In genomic region chr7:99404235-99404976, GRCh38 we compare ENCODE assay signal across 13 cellular contexts. TPM values are rescaled to one million over a fixed set of nuclear protein-coding genes. Genes with fewer than 3 reads are reported as not detected.
DNase-seq lines count a peak whose midpoint lies in the region; ATAC-seq and TF ChIP-seq lines count a peak whose summit lies in the region.
"Had no signal": no experiment of that assay in that cellular context is flagged by ENCODE, and none has a peak within 500 bp of the region (broad histone marks: within the 10 kb centered on the region; RNA-seq: fewer than 3 reads in every experiment).

No MANE protein-coding gene starts in this region.

- H3K4me1 ChIP-seq in adrenal gland (replicated peaks in 1 of 2) (peaks cover 10 to 32% of the 10 kb centered on the region in 2 donors), spleen (peaks cover 18 to 50% (median 36%) of the 10 kb centered on the region in 6 donors), neural progenitor cell (peaks cover 10% of the 10 kb centered on the region)

- H3K9me3 ChIP-seq in adrenal gland (replicated peaks in 1 of 3) = no peaks in the 10 kb centered on the region
- no peaks in the 10 kb centered on the region for H3K9me3 ChIP-seq in spleen
- H3K9me3 ChIP-seq in neural progenitor cell (ENCODE audit: low read depth) = no peaks in the 10 kb centered on the region
- H3K9me3 ChIP-seq: pancreas, stomach had no signal

- H3K9ac ChIP-seq in neural progenitor cell = no peak overlapping the region

- H2AFZ ChIP-seq in neural progenitor cell (replicated peaks) = no peak overlapping the region

- peak overlapping the region in 2 of 5 donors; percentile 19 to 26 for H3K27ac ChIP-seq in adrenal gland
- peak overlapping the region in 1 of 8 donors; percentile 59 for H3K27ac ChIP-seq in spleen
- no peak overlapping the region for H3K27ac ChIP-seq in neural progenitor cell
- H3K27ac ChIP-seq: pancreas, stomach had no signal

- H4K20me1 ChIP-seq in neural progenitor cell (ENCODE audit: low read depth) = peaks cover 55% of the 10 kb centered on the region

- no peaks in the 10 kb centered on the region for H3K9me3 Mint-ChIP-seq in neural progenitor cell

- H3K27ac Mint-ChIP-seq in neural progenitor cell = no peak overlapping the region

- H3K4me3 Mint-ChIP-seq in neural progenitor cell = no peak overlapping the region

- ATAC-seq in HG02642 (IDR thresholded peaks at IDR 0.05; ENCODE audit: poor library complexity, unreplicated experiment) (no peak), GM18870 (IDR thresholded peaks at IDR 0.05; ENCODE audit: unreplicated experiment) (no peak)
- ATAC-seq: pancreas had no signal

- H3K4me2 ChIP-seq in neural progenitor cell = no peak overlapping the region

- intact Hi-C loops in adrenal gland (cut with DNase I) (no loop called here), spleen (cut with DNase I; ENCODE audit: low total_unique reads) (no loop called here)

- DNase-seq in AG08395 (ENCODE audit: low spot score) = peak; percentile 43
- peak; percentile 18 for DNase-seq in GM04504 (ENCODE audit: low read depth)
- peak in 6 of 7 donors; percentile 43 to 66 (median 56) for DNase-seq in adrenal gland
- peak; percentile 40 for DNase-seq in myocyte (ENCODE audit: low read depth)
- DNase-seq in spleen = no peak
- DNase-seq in neural progenitor cell (ENCODE audit: low spot score) = no peak
- DNase-seq: activated CD4-positive, alpha-beta T cell treated with anti-CD3 and anti-CD28 coated beads, Interleukin-2, amount 50 U/mL, for 48 hours; amniotic stem cell; stimulated activated CD4-positive, alpha-beta T cell treated with anti-CD3 and anti-CD28 coated beads, Interleukin-2, amount 100 ng/mL, for 24 hours; stomach had no signal

- peaks cover 19% of the 10 kb centered on the region for H3K36me3 Mint-ChIP-seq in neural progenitor cell

- H3K4me3 ChIP-seq in adrenal gland (no peak overlapping the region), spleen (no peak overlapping the region), neural progenitor cell (no peak overlapping the region)
- H3K4me3 ChIP-seq: pancreas had no signal

- TF ChIP-seq POLR2A in adrenal gland (IDR thresholded peaks at IDR 0.05) (no peak), spleen (IDR thresholded peaks at IDR 0.05) (no peak)

- H3K79me2 ChIP-seq in neural progenitor cell (ENCODE audit: low read depth) = peaks cover 52% of the 10 kb centered on the region

- peaks cover 14% of the 10 kb centered on the region for H3K4me1 Mint-ChIP-seq in neural progenitor cell

- no peak for TF ChIP-seq CTCF in adrenal gland (IDR thresholded peaks at IDR 0.05)
- TF ChIP-seq CTCF in spleen (IDR thresholded peaks at IDR 0.05 in 8 of 11, conservative IDR thresholded peaks at IDR 0.05 in 3 of 11) = no peak
- TF ChIP-seq CTCF in neural progenitor cell (IDR thresholded peaks at IDR 0.05) = no peak

- no peaks in the 10 kb centered on the region for H3K27me3 ChIP-seq in adrenal gland
- no peaks in the 10 kb centered on the region for H3K27me3 ChIP-seq in spleen (replicated peaks in 1 of 7)
- H3K27me3 ChIP-seq in neural progenitor cell = no peaks in the 10 kb centered on the region
- H3K27me3 ChIP-seq: pancreas, stomach had no signal

- H3F3A ChIP-seq in neural progenitor cell (ENCODE audit: low read depth) = peaks cover 6% of the 10 kb centered on the region

- 68 to 74% (median 70%) methylated on average over 11 to 18 of the region's 18 CpGs for WGBS in adrenal gland, 4 donors
- WGBS in spleen, 5 donors = 86 to 91% (median 87%) methylated on average over 13 to 18 of the region's 18 CpGs

- peaks cover 6% of the 10 kb centered on the region for H3K27me3 Mint-ChIP-seq in neural progenitor cell (ENCODE audit: insufficient read depth, low read depth)

- H3K36me3 ChIP-seq in adrenal gland (replicated peaks in 1 of 2) = peaks cover 0 to 50% of the 10 kb centered on the region in 2 donors
- peaks cover 0 to 61% (median 55%) of the 10 kb centered on the region in 6 donors for H3K36me3 ChIP-seq in spleen
- no peaks in the 10 kb centered on the region for H3K36me3 ChIP-seq in neural progenitor cell

RNA-seq across cellular contexts. Expression of gene PDAP1, which starts 4.0 kb away (rescaled TPM):
- total RNA-seq in adrenal gland = 100 to 1,000 TPM in 1 of 8 donors, 10 to 100 TPM in 7; 43.6 to 126 (median 87.2) TPM
- 100 to 1,000 TPM in 1 of 3 donors, 10 to 100 TPM in 2; 87.8 to 187 (median 95.8) TPM for polyA plus RNA-seq in adrenal gland
- 208 and 220 TPM in 2 replicates for total RNA-seq in myocyte
- 264 TPM for polyA plus RNA-seq in myocyte (2012)
- total RNA-seq in spleen = 10 to 100 TPM; 28.1 to 57.2 (median 52.8) TPM
- polyA plus RNA-seq in spleen = 100 to 1,000 TPM in 2 of 3 donors, 10 to 100 TPM in 1; 83.4 to 117 (median 108) TPM
- 136 and 170 TPM in 2 replicates for total RNA-seq in neural progenitor cell (ENCODE audit: low replicate concordance)

RNA-seq across cellular contexts. Expression of gene BUD31, which starts 4.4 kb away (rescaled TPM):
- total RNA-seq in adrenal gland = 100 to 1,000 TPM in 1 of 8 donors, 10 to 100 TPM in 7; 59.0 to 101 (median 76.7) TPM
- 100 to 1,000 TPM; 141 to 287 (median 208) TPM for polyA plus RNA-seq in adrenal gland
- total RNA-seq in myocyte = 87.1 and 92.2 TPM in 2 replicates
- polyA plus RNA-seq in myocyte (2012) = 121 TPM
- 10 to 100 TPM; 48.4 to 72.7 (median 65.7) TPM for total RNA-seq in spleen
- polyA plus RNA-seq in spleen = 100 to 1,000 TPM in 2 of 3 donors, 10 to 100 TPM in 1; 98.7 to 124 (median 112) TPM
- 59.7 and 98.2 TPM in 2 replicates for total RNA-seq in neural progenitor cell (ENCODE audit: low replicate concordance)

RNA-seq across cellular contexts. Expression of gene ARPC1B, which starts 29.9 kb away (rescaled TPM):
- total RNA-seq in adrenal gland = 100 to 1,000 TPM in 5 of 8 donors, 10 to 100 TPM in 3; 74.3 to 353 (median 117) TPM
- polyA plus RNA-seq in adrenal gland = 10 to 100 TPM; 57.2 to 97.9 (median 90.7) TPM
- 89.6 and 104 TPM in 2 replicates for total RNA-seq in myocyte
- polyA plus RNA-seq in myocyte (2012) = 253 TPM
- 100 to 1,000 TPM; 302 to 758 (median 363) TPM for total RNA-seq in spleen
- polyA plus RNA-seq in spleen = 100 to 1,000 TPM; 348 to 537 (median 472) TPM
- total RNA-seq in neural progenitor cell (ENCODE audit: low replicate concordance) = 23.6 and 50.5 TPM in 2 replicates

RNA-seq across cellular contexts. Expression of gene PTCD1, which starts 34.2 kb away (rescaled TPM):
- total RNA-seq in adrenal gland (1 to 10 TPM; 4.5 to 9.2 (median 6.4) TPM), myocyte (11.4 and 12.3 TPM in 2 replicates), spleen (10 to 100 TPM in 1 of 7 donors, 1 to 10 TPM in 6; 4.0 to 17.5 (median 7.5) TPM), neural progenitor cell (ENCODE audit: low replicate concordance) (8.3 and 10.5 TPM in 2 replicates)
- polyA plus RNA-seq in adrenal gland (1 to 10 TPM; 2.5 to 6.5 (median 3.6) TPM), spleen (1 to 10 TPM; 2.1 to 4.4 (median 3.2) TPM)
- 6.7 TPM for polyA plus RNA-seq in myocyte (2012)

RNA-seq across cellular contexts. Expression of gene CPSF4, which starts 34.3 kb away (rescaled TPM):
- 10 to 100 TPM; 21.8 to 40.5 (median 27.6) TPM for total RNA-seq in adrenal gland
- polyA plus RNA-seq in adrenal gland = 10 to 100 TPM; 16.0 to 40.1 (median 38.0) TPM
- 83.1 and 103 TPM in 2 replicates for total RNA-seq in myocyte
- 137 TPM for polyA plus RNA-seq in myocyte (2012)
- total RNA-seq in spleen = 10 to 100 TPM; 29.9 to 40.3 (median 35.1) TPM
- 10 to 100 TPM; 28.7 to 49.6 (median 46.7) TPM for polyA plus RNA-seq in spleen
- 72.1 and 120 TPM in 2 replicates for total RNA-seq in neural progenitor cell (ENCODE audit: low replicate concordance)

Comparison
In these comparisons a context has a peak if more than half of its experiments do, and no peak if none do; other contexts are left out.
1. DNase-seq: peak in AG08395 (single experiment), GM04504 (single experiment), adrenal gland (6 of 7) and myocyte (single experiment); none in spleen (single experiment) and neural progenitor cell (single experiment).